ENCODE assay signal across 19 cellular contexts in the genomic region with DNA sequence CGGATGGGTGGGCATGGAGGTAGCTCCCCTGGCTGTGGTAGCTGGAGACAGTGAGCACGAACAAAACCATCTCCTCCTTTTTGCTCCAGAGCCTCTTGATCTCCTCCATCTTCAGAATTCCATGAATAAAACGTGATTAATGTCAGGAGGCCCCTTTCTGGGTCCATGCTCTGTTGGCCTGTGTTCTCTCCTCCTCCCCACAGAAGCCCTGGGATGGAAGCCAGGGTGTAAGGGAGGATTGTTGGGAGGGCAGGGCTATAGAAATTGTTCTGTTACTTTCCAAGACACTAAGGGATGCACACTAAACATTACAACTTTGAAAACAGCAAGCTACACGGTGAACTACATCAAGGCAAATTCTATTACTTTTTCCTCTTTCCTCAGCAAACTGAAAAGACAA.
DNase-seq lines count a peak whose midpoint lies in the region; ATAC-seq, FAIRE-seq and TF ChIP-seq lines count a peak whose summit lies in the region.
"Had no signal": no experiment of that assay in that cellular context is flagged by ENCODE, and none has a peak within 500 bp of the region (broad histone marks: within the 10 kb centered on the region; RNA-seq: fewer than 3 reads in every experiment).

No MANE protein-coding gene starts in this region.

- H3K27ac Mint-ChIP-seq in activated naive CD4-positive, alpha-beta T cell treated with anti-CD3 and anti-CD28 coated beads for 36 hours = peak overlapping the region; percentile 77
- peak overlapping the region; percentile 87 to 98 (median 97) for H3K27ac Mint-ChIP-seq in nephron

- no peak overlapping the region for H2AFZ ChIP-seq in GM12878 (ENCODE audit: control insufficient read depth, low read depth, low read length)

- H3K27ac ChIP-seq in GM12878 (ENCODE audit: control insufficient read depth, insufficient read depth) (peak overlapping the region; percentile 1; the same call in 1 of the 2 replicates), aorta (ENCODE audit: low read depth in 1 of 2, low read length in 2 of 2) (peak overlapping the region; percentile 15 to 20)
- H3K27ac ChIP-seq: left ventricle myocardium inferior, right atrium auricular region, tibial nerve had no signal

- H3K4me3 ChIP-seq in GM12878 = no peak overlapping the region
- no peak overlapping the region for H3K4me3 ChIP-seq in aorta (ENCODE audit: low read length in 2 of 2)
- H3K4me3 ChIP-seq: left ventricle myocardium inferior, MG63, right atrium auricular region, tibial nerve had no signal

- TF ChIP-seq RAD21 in GM12878 (IDR thresholded peaks at IDR 0.05; ENCODE audit: insufficient read depth, low read depth, low read length) = no peak

- POLR2A ChIA-PET in GM12878 (lab: Charles Lee) = interaction anchor here (3.2 kb wide), 1 partner anchor 14 kb away, joined by 13 read pairs; no protein-coding TSS in a partner anchor

- CTCF ChIA-PET in activated naive CD4-positive, alpha-beta T cell treated with anti-CD3 and anti-CD28 coated beads for 36 hours (lab: Charles Lee) = interaction anchor here (0.7 to 2.3 kb wide), 5 partner anchors 9 to 191 kb away, joined by 3 to 9 read pairs (median 6); no protein-coding TSS in a partner anchor
- CTCF ChIA-PET in GM12878 (lab: Yijun Ruan, JAX) = interaction anchor here (1.4 to 18.3 kb wide), 2 partner anchors 12 to 20 kb away, joined by 4 to 407 read pairs; no protein-coding TSS in a partner anchor

- H3K4me3 Mint-ChIP-seq in activated naive CD4-positive, alpha-beta T cell treated with anti-CD3 and anti-CD28 coated beads for 36 hours = no peak overlapping the region
- H3K4me3 Mint-ChIP-seq in nephron = peak overlapping the region; percentile 7 to 62 (median 39)

- intact Hi-C loops in activated naive CD4-positive, alpha-beta T cell treated with anti-CD3 and anti-CD28 coated beads for 36 hours (cut with micrococcal nuclease) = no loop called here
- intact Hi-C loops in GM12878 (cut with micrococcal nuclease; ENCODE audit: unreplicated experiment) (no loop called here), aorta (cut with DNase I) (no loop called here)

- H3K36me3 ChIP-seq in GM12878 (ENCODE audit: control insufficient read depth in 2 of 2, insufficient read depth in 2 of 2, low read length in 1 of 2) = peaks cover 6 to 7% of the 10 kb centered on the region in 2 experiments; a peak in 3 of 4 replicates
- peaks cover 0 to 1% of the 10 kb centered on the region in 2 donors for H3K36me3 ChIP-seq in aorta (ENCODE audit: control insufficient read depth in 1 of 2, insufficient read depth in 2 of 2, low read length in 1 of 2)

- FAIRE-seq in GM12878 (lab: Jason Lieb, UNC) = no peak
- FAIRE-seq: frontal cortex had no signal

- 96% methylated on average over 4 of the region's 4 CpGs for WGBS in GM12878 (ENCODE audit: insufficient coverage, insufficient replicate concordance, low lambda C conversion rate, missing lambda C conversion rate)
- 56 to 60% methylated on average over 4 of the region's 4 CpGs for WGBS in aorta, 2 donors

- TF ChIP-seq CTCF in GM12878 (IDR thresholded peaks at IDR 0.05 in 2 of 3, conservative IDR thresholded peaks at IDR 0.05 in 1 of 3; ENCODE audit: control insufficient read depth in 2 of 3, extremely low read depth in 1 of 3, insufficient read depth in 1 of 3, low read depth in 3 of 3, low read length in 3 of 3) (no peak), nephron (IDR thresholded peaks at IDR 0.05; ENCODE audit: unreplicated experiment in 3 of 3) (no peak)

- RAD21 ChIA-PET in GM12878 (lab: Charles Lee; ENCODE audit: unreplicated experiment) = interaction anchor here (1.5 kb wide), 2 partner anchors 14 to 19 kb away, joined by 3 to 6 read pairs; no protein-coding TSS in a partner anchor

- no peak for DNase-seq in activated naive CD4-positive, alpha-beta T cell treated with anti-CD3 and anti-CD28 coated beads for 36 hours
- DNase-seq in activated naive CD4-positive, alpha-beta T cell (lab: John Stamatoyannopoulos, UW) = no peak
- no peak for DNase-seq in GM12878 (ENCODE audit: low read depth, low spot score)
- no peak for DNase-seq in aorta
- DNase-seq in NCI-H1436 treated with DMSO at 0.1 percent for 48 hours (lab: John Stamatoyannopoulos, UW) = no peak
- DNase-seq: cerebellar nuclear complex; H7; left ventricle myocardium inferior; MG63; NCI-H2081; NCI-H526 treated with DMSO at 0.1 percent for 48 hours; stimulated activated CD4-positive, alpha-beta T cell treated with anti-CD3 and anti-CD28 coated beads, Interleukin-1b, Interleukin-23, amount 100 ng/mL, for 48 hours had no signal

- H3K9ac ChIP-seq in GM12878 (ENCODE audit: control insufficient read depth, insufficient read depth, low read length) = no peak overlapping the region

- ATAC-seq in GM12878 (no peak), aorta (ENCODE audit: low FRiP score) (no peak), HG02610 (IDR thresholded peaks at IDR 0.05; ENCODE audit: unreplicated experiment) (no peak), HG03520 (IDR thresholded peaks at IDR 0.05; ENCODE audit: unreplicated experiment) (no peak)
- ATAC-seq: SK-N-SH treated with all-trans-retinoic acid at 6 μM for 48 hours had no signal

- H3K79me2 ChIP-seq in GM12878 (ENCODE audit: control insufficient read depth, insufficient read depth, low read length) = peaks cover 43% of the 10 kb centered on the region

- H3K4me1 ChIP-seq in GM12878 (ENCODE audit: control insufficient read depth, insufficient read depth, low read length) (peaks cover 38% of the 10 kb centered on the region), aorta (ENCODE audit: control insufficient read depth in 1 of 2, insufficient read depth in 2 of 2, low read length in 2 of 2) (peaks cover 6 to 7% of the 10 kb centered on the region in 2 donors)

- H4K20me1 ChIP-seq in GM12878 (ENCODE audit: control insufficient read depth, insufficient read depth) = no peaks in the 10 kb centered on the region; the same call in 1 of the 2 replicates

- peaks cover 40% of the 10 kb centered on the region for H3K36me3 Mint-ChIP-seq in activated naive CD4-positive, alpha-beta T cell treated with anti-CD3 and anti-CD28 coated beads for 36 hours (ENCODE audit: low read depth)
- H3K36me3 Mint-ChIP-seq in nephron (ENCODE audit: low read depth) = peaks cover 14% of the 10 kb centered on the region

- peaks cover 86% of the 10 kb centered on the region for H3K4me1 Mint-ChIP-seq in activated naive CD4-positive, alpha-beta T cell treated with anti-CD3 and anti-CD28 coated beads for 36 hours (ENCODE audit: low read depth)
- peaks cover 60% of the 10 kb centered on the region for H3K4me1 Mint-ChIP-seq in nephron

- TF ChIP-seq POLR2A in GM12878 (IDR thresholded peaks at IDR 0.05; ENCODE audit: low read depth, low read length) = no peak

- H3K9me3 Mint-ChIP-seq in activated naive CD4-positive, alpha-beta T cell treated with anti-CD3 and anti-CD28 coated beads for 36 hours = no peaks in the 10 kb centered on the region
- no peaks in the 10 kb centered on the region for H3K9me3 Mint-ChIP-seq in nephron

- in situ Hi-C loops in GM12878 (cut with MboI) = no loop called here

- no peaks in the 10 kb centered on the region for H3K27me3 Mint-ChIP-seq in activated naive CD4-positive, alpha-beta T cell treated with anti-CD3 and anti-CD28 coated beads for 36 hours (ENCODE audit: low read depth)
- H3K27me3 Mint-ChIP-seq in nephron (ENCODE audit: low read depth) = no peaks in the 10 kb centered on the region

- no peak overlapping the region for H3K4me2 ChIP-seq in GM12878 (ENCODE audit: control insufficient read depth, insufficient read depth)

- TF ChIP-seq EP300 in GM12878 (IDR thresholded peaks at IDR 0.05; ENCODE audit: borderline replicate concordance in 1 of 2, control insufficient read depth in 1 of 2, low read depth in 2 of 2, low read length in 2 of 2) = no peak

- H3K9me3 ChIP-seq in GM12878 (replicated peaks; ENCODE audit: control insufficient read depth, insufficient read depth, low read length) (no peaks in the 10 kb centered on the region), aorta (ENCODE audit: control insufficient read depth, low read length) (no peaks in the 10 kb centered on the region)
- H3K9me3 ChIP-seq: left ventricle myocardium inferior, MG63, right atrium auricular region, tibial nerve had no signal

- H3K27me3 ChIP-seq in GM12878 (replicated peaks in 1 of 2; ENCODE audit: control insufficient read depth in 2 of 2, insufficient read depth in 2 of 2, low read length in 1 of 2) = no peaks in the 10 kb centered on the region
- no peaks in the 10 kb centered on the region for H3K27me3 ChIP-seq in aorta (ENCODE audit: control insufficient read depth in 1 of 2, insufficient read depth in 2 of 2, low read length in 1 of 2)
- H3K27me3 ChIP-seq: MG63, right atrium auricular region, tibial nerve had no signal

- SMC1A ChIA-PET in GM12878 (lab: Charles Lee; ENCODE audit: uncharacterized antibody, unreplicated experiment) = interaction anchor here (0.9 to 2.1 kb wide), 5 partner anchors 8 to 18 kb away, joined by 3 to 6 read pairs (median 4); no protein-coding TSS in a partner anchor

- no TSS peak for BruUV-seq in GM12878 (replicated peaks; lab: Mats Ljungman, UMichigan)

TF ChIP-seq in GM12878, 131 proteins besides CTCF, POLR2A, EP300 and RAD21 (continues in another document):
- TF ChIP-seq, protein P1, sequence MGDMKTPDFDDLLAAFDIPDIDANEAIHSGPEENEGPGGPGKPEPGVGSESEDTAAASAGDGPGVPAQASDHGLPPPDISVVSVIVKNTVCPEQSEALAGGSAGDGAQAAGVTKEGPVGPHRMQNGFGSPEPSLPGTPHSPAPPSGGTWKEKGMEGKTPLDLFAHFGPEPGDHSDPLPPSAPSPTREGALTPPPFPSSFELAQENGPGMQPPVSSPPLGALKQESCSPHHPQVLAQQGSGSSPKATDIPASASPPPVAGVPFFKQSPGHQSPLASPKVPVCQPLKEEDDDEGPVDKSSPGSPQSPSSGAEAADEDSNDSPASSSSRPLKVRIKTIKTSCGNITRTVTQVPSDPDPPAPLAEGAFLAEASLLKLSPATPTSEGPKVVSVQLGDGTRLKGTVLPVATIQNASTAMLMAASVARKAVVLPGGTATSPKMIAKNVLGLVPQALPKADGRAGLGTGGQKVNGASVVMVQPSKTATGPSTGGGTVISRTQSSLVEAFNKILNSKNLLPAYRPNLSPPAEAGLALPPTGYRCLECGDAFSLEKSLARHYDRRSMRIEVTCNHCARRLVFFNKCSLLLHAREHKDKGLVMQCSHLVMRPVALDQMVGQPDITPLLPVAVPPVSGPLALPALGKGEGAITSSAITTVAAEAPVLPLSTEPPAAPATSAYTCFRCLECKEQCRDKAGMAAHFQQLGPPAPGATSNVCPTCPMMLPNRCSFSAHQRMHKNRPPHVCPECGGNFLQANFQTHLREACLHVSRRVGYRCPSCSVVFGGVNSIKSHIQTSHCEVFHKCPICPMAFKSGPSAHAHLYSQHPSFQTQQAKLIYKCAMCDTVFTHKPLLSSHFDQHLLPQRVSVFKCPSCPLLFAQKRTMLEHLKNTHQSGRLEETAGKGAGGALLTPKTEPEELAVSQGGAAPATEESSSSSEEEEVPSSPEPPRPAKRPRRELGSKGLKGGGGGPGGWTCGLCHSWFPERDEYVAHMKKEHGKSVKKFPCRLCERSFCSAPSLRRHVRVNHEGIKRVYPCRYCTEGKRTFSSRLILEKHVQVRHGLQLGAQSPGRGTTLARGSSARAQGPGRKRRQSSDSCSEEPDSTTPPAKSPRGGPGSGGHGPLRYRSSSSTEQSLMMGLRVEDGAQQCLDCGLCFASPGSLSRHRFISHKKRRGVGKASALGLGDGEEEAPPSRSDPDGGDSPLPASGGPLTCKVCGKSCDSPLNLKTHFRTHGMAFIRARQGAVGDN (IDR thresholded peaks at IDR 0.05) = no peak
- TF ChIP-seq ATF7 (IDR thresholded peaks at IDR 0.05; ENCODE audit: low read depth) = no peak
